Comparison of ENCODE assay signal across 1 cellular context in genomic region chr14:96938946-96939345, GRCh38.
TF ChIP-seq lines count a peak whose summit lies in the region.

No MANE protein-coding gene starts in this region.

TF ChIP-seq in SK-N-SH treated with all-trans-retinoic acid at 6 μM for 48 hours, 23 proteins besides CTCF, POLR2A, EP300 and RAD21 (continued from another document):
- no peak for TF ChIP-seq OSR1 (CRISPR knock-in tag; IDR thresholded peaks at IDR 0.05)
